ENCODE assay signal across 8 cellular contexts in the genomic region with DNA sequence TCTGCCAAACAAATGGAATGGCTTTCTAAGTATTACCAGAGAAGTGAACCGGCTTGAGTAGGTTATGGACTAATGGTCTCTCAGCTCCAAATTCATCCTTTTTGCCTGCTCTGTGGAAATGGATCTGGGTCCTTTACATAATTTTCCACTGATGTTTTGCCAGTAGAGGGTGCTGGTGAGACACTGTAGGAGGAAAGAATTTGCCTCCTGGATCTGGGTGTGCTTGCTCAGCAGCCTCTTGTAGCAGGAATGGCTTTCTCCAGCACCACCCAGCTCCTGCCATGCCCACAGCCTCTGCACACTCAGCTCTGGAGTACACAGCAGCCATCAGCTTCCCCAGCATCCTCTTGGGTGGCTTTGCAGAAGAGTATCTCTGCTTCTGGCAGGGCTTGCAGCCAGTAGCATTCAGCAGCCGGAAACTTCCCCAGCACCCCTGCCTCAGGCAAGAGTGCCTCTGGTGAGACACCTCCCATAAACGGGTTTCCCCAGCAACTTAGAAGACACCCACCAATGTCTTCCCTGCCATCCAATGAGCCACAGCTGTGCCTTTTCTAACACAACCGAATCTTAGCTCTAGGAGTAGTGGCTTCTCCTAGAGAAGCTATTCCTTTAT.
DNase-seq lines count a peak whose midpoint lies in the region; TF ChIP-seq lines count a peak whose summit lies in the region.

No MANE protein-coding gene starts in this region.

- no peak overlapping the region for H3K4me3 Mint-ChIP-seq in mesothelial cell of epicardium

- peaks cover 11% of the 10 kb centered on the region for H3K27me3 Mint-ChIP-seq in mesothelial cell of epicardium (ENCODE audit: low read depth)

- H3K9me3 Mint-ChIP-seq in mesothelial cell of epicardium: peaks cover 3% of the 10 kb centered on the region

- H3K4me3 ChIP-seq in astrocyte of the cerebellum (ENCODE audit: low read depth, low read length): no peak overlapping the region

- in situ Hi-C loops in astrocyte of the cerebellum (cut with HindIII; ENCODE audit: low sequenced_read_pairs): no loop called here

- TF ChIP-seq CTCF in GM12872 (IDR thresholded peaks at IDR 0.05; ENCODE audit: insufficient read depth, low read depth, low read length) (peak; percentile 82), astrocyte of the cerebellum (IDR thresholded peaks at IDR 0.05; ENCODE audit: low read depth, low read length, missing control alignments) (peak; percentile 58), mesothelial cell of epicardium (IDR thresholded peaks at IDR 0.05; ENCODE audit: unreplicated experiment) (peak; percentile 33)

- H3K4me1 Mint-ChIP-seq in mesothelial cell of epicardium: no peaks in the 10 kb centered on the region

- DNase-seq in A172 (ENCODE audit: low spot score): peak; percentile 22
- peak; percentile 8 for DNase-seq in NCI-H146 treated with DMSO at 0.1 percent for 48 hours (lab: John Stamatoyannopoulos, UW; ENCODE audit: unreplicated experiment)
- DNase-seq in astrocyte of the cerebellum (ENCODE audit: low read depth): peak; percentile 22
- DNase-seq in mesothelial cell of epicardium (ENCODE audit: low spot score in 2 of 2, unreplicated experiment in 2 of 2): no peak
- DNase-seq in GF-D8 (lab: John Stamatoyannopoulos, UW): no peak
- DNase-seq in NCI-H128 (lab: John Stamatoyannopoulos, UW; ENCODE audit: unreplicated experiment): no peak
- no peak for DNase-seq in cerebellar nuclear complex (lab: John Stamatoyannopoulos, UW)

- H3K27ac Mint-ChIP-seq in mesothelial cell of epicardium: no peak overlapping the region

- no peaks in the 10 kb centered on the region for H3K36me3 Mint-ChIP-seq in mesothelial cell of epicardium

Comparison
In these comparisons a context has a peak if more than half of its experiments do, and no peak if none do; other contexts are left out.
1. DNase-seq: peak in A172 (single experiment), NCI-H146 treated with DMSO at 0.1 percent for 48 hours (single experiment) and astrocyte of the cerebellum (single experiment); none in mesothelial cell of epicardium (0 of 2), GF-D8 (single experiment), NCI-H128 (single experiment) and cerebellar nuclear complex (0 of 2).
2. Peak in every context shown above with its lines, with median percentiles within 50 percentile points of each other: CTCF ChIP-seq.